In genomic region chr2:37084797-37085196, GRCh38 we compare ENCODE assay signal across 8 cellular contexts. TPM values are rescaled to one million over a fixed set of nuclear protein-coding genes. Genes with fewer than 3 reads are reported as not detected.
DNase-seq lines count a peak whose midpoint lies in the region; ATAC-seq and TF ChIP-seq lines count a peak whose summit lies in the region.

No MANE protein-coding gene starts in this region.

- TF ChIP-seq CTCF in WERI-Rb-1 (IDR thresholded peaks at IDR 0.05; ENCODE audit: low read depth, low read length): no peak
- TF ChIP-seq CTCF in CD14-positive monocyte (IDR thresholded peaks at IDR 0.05): no peak

- no peak for ATAC-seq in stimulated activated naive CD8-positive, alpha-beta T cell treated with anti-CD3 and anti-CD28 coated beads, Interleukin-15, amount 100 ng/mL, for 72 hours
- ATAC-seq in GM19467 (IDR thresholded peaks at IDR 0.05; ENCODE audit: unreplicated experiment): no peak

- DNase-seq in H7 (no peak), WERI-Rb-1 (no peak), CD14-positive monocyte (ENCODE audit: low spot score) (no peak), hepatic stellate cell (ENCODE audit: low spot score) (no peak)
- DNase-seq in stimulated activated naive CD8-positive, alpha-beta T cell treated with anti-CD3 and anti-CD28 coated beads, Interleukin-15, amount 100 ng/mL, for 72 hours: no peak

- intact Hi-C loops in CD14-positive monocyte (cut with micrococcal nuclease): no loop called here

- peaks cover 7% of the 10 kb centered on the region for H3K4me1 Mint-ChIP-seq in stimulated activated naive CD8-positive, alpha-beta T cell treated with anti-CD3 and anti-CD28 coated beads, Interleukin-15, amount 100 ng/mL, for 72 hours
- peaks cover 40% of the 10 kb centered on the region for H3K4me1 Mint-ChIP-seq in CD14-positive monocyte

- H3K27me3 ChIP-seq in H7 (ENCODE audit: control insufficient read depth, insufficient read depth, low read length): no peaks in the 10 kb centered on the region
- H3K27me3 ChIP-seq in WERI-Rb-1 (ENCODE audit: insufficient read depth, low read depth, severe bottlenecking): no peaks in the 10 kb centered on the region
- H3K27me3 ChIP-seq in iPS-15b (ENCODE audit: control insufficient read depth, insufficient read depth, low read length): no peaks in the 10 kb centered on the region
- no peaks in the 10 kb centered on the region for H3K27me3 ChIP-seq in subcutaneous abdominal adipose tissue (ENCODE audit: control insufficient read depth in 5 of 5, insufficient read depth in 4 of 5, low read length in 5 of 5)

- H3K9me3 Mint-ChIP-seq in stimulated activated naive CD8-positive, alpha-beta T cell treated with anti-CD3 and anti-CD28 coated beads, Interleukin-15, amount 100 ng/mL, for 72 hours: no peaks in the 10 kb centered on the region
- H3K9me3 Mint-ChIP-seq in CD14-positive monocyte: no peaks in the 10 kb centered on the region

- H3K36me3 ChIP-seq in H7 (replicated peaks; ENCODE audit: control insufficient read depth, insufficient read depth, low read length): no peaks in the 10 kb centered on the region
- H3K36me3 ChIP-seq in WERI-Rb-1: peaks cover 31% of the 10 kb centered on the region
- no peaks in the 10 kb centered on the region for H3K36me3 ChIP-seq in iPS-15b (ENCODE audit: control insufficient read depth, insufficient read depth, low read length)
- peaks cover 8 to 18% (median 15%) of the 10 kb centered on the region in 5 donors for H3K36me3 ChIP-seq in subcutaneous abdominal adipose tissue (ENCODE audit: control insufficient read depth in 5 of 5, insufficient read depth in 5 of 5, low read length in 5 of 5)

- H3K4me3 ChIP-seq in H7 (ENCODE audit: insufficient read depth, low read depth, low read length) (peak overlapping the region; percentile 72), WERI-Rb-1 (ENCODE audit: low read depth, low read length) (peak overlapping the region; percentile 78), iPS-15b (ENCODE audit: low read depth, low read length) (peak overlapping the region; percentile 89), subcutaneous abdominal adipose tissue (ENCODE audit: low read depth in 1 of 5, low read length in 5 of 5) (peak overlapping the region; percentile 93 to 100 (median 99))

- H3K27ac Mint-ChIP-seq in stimulated activated naive CD8-positive, alpha-beta T cell treated with anti-CD3 and anti-CD28 coated beads, Interleukin-15, amount 100 ng/mL, for 72 hours: no peak overlapping the region
- no peak overlapping the region for H3K27ac Mint-ChIP-seq in CD14-positive monocyte

- no peak overlapping the region for H3K4me3 Mint-ChIP-seq in stimulated activated naive CD8-positive, alpha-beta T cell treated with anti-CD3 and anti-CD28 coated beads, Interleukin-15, amount 100 ng/mL, for 72 hours
- no peak overlapping the region for H3K4me3 Mint-ChIP-seq in CD14-positive monocyte

- H3K4me1 ChIP-seq in iPS-15b (ENCODE audit: control insufficient read depth, insufficient read depth, low read length): no peaks in the 10 kb centered on the region
- peaks cover 0 to 74% (median 64%) of the 10 kb centered on the region in 5 donors for H3K4me1 ChIP-seq in subcutaneous abdominal adipose tissue (ENCODE audit: control insufficient read depth in 5 of 5, insufficient read depth in 5 of 5, low read length in 5 of 5)

- no peaks in the 10 kb centered on the region for H3K9me3 ChIP-seq in WERI-Rb-1 (ENCODE audit: severe bottlenecking)
- no peaks in the 10 kb centered on the region for H3K9me3 ChIP-seq in iPS-15b (ENCODE audit: control insufficient read depth, insufficient read depth, low read length)
- no peaks in the 10 kb centered on the region for H3K9me3 ChIP-seq in subcutaneous abdominal adipose tissue (ENCODE audit: control insufficient read depth in 5 of 5, low read length in 5 of 5)

- H3K27ac ChIP-seq in WERI-Rb-1 (peak overlapping the region; percentile 35), subcutaneous abdominal adipose tissue (ENCODE audit: low read depth, low read length) (peak overlapping the region; percentile 74)

- H3K9ac ChIP-seq in iPS-15b (ENCODE audit: low read depth, low read length) (peak overlapping the region; percentile 40), subcutaneous abdominal adipose tissue (ENCODE audit: low read length in 5 of 5) (peak overlapping the region; percentile 70 to 96 (median 85))

- H3K27me3 Mint-ChIP-seq in stimulated activated naive CD8-positive, alpha-beta T cell treated with anti-CD3 and anti-CD28 coated beads, Interleukin-15, amount 100 ng/mL, for 72 hours: no peaks in the 10 kb centered on the region
- H3K27me3 Mint-ChIP-seq in CD14-positive monocyte (ENCODE audit: low read depth in 3 of 3): no peaks in the 10 kb centered on the region

- H3K36me3 Mint-ChIP-seq in CD14-positive monocyte: peaks cover 10 to 28% of the 10 kb centered on the region in 2 donors

RNA-seq across cellular contexts. Expression of gene GPATCH11, which starts 0.5 kb away (rescaled TPM):
- total RNA-seq in H7 (2014; rRNA removed; shearing (Covaris generic)): 4.8 and 5.1 TPM in 2 replicates
- 1 to 10 TPM; 3.8 to 5.7 TPM for polyA plus RNA-seq in CD14-positive monocyte

RNA-seq across cellular contexts. Expression of gene HEATR5B, which starts 0.6 kb away (rescaled TPM):
- total RNA-seq in H7 (2014; rRNA removed; shearing (Covaris generic)): 10.5 and 11.6 TPM in 2 replicates
- polyA plus RNA-seq in CD14-positive monocyte: 1 to 10 TPM; 3.5 to 3.8 TPM
